Comparison of ENCODE assay signal across 2 cellular contexts in the genomic region with DNA sequence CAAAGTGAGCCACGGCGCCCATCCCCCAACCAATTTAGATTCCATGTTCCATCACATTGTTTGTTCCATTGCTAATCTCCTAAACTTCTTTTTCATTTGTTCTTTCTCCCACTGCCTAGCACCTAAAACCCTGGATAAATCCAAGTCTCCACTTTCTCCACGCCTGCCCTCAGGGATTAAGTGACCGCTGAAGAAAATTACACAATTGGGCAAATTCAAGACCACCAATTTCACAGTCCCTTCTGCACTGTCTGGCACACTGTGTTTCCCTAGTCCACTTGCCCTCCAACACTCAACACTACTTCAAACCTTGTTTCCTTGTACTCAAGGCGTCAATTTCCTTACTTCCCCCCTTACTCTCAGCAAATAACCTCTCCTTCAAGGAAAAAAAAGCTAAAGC.
TF ChIP-seq lines count a peak whose summit lies in the region.

No MANE protein-coding gene starts in this region.

TF ChIP-seq in HepG2, 621 proteins besides CTCF, POLR2A, EP300 and RAD21 (continued from another document):
- TF ChIP-seq, protein P1, sequence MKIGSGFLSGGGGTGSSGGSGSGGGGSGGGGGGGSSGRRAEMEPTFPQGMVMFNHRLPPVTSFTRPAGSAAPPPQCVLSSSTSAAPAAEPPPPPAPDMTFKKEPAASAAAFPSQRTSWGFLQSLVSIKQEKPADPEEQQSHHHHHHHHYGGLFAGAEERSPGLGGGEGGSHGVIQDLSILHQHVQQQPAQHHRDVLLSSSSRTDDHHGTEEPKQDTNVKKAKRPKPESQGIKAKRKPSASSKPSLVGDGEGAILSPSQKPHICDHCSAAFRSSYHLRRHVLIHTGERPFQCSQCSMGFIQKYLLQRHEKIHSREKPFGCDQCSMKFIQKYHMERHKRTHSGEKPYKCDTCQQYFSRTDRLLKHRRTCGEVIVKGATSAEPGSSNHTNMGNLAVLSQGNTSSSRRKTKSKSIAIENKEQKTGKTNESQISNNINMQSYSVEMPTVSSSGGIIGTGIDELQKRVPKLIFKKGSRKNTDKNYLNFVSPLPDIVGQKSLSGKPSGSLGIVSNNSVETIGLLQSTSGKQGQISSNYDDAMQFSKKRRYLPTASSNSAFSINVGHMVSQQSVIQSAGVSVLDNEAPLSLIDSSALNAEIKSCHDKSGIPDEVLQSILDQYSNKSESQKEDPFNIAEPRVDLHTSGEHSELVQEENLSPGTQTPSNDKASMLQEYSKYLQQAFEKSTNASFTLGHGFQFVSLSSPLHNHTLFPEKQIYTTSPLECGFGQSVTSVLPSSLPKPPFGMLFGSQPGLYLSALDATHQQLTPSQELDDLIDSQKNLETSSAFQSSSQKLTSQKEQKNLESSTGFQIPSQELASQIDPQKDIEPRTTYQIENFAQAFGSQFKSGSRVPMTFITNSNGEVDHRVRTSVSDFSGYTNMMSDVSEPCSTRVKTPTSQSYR (CRISPR knock-in tag; IDR thresholded peaks at IDR 0.05; ENCODE audit: borderline replicate concordance), result peak; percentile 28; the same call in 1 of the 2 replicates

TF ChIP-seq in WTC11, 78 proteins besides CTCF, POLR2A, EP300 and RAD21 (continued from another document):
- TF ChIP-seq, protein P2, sequence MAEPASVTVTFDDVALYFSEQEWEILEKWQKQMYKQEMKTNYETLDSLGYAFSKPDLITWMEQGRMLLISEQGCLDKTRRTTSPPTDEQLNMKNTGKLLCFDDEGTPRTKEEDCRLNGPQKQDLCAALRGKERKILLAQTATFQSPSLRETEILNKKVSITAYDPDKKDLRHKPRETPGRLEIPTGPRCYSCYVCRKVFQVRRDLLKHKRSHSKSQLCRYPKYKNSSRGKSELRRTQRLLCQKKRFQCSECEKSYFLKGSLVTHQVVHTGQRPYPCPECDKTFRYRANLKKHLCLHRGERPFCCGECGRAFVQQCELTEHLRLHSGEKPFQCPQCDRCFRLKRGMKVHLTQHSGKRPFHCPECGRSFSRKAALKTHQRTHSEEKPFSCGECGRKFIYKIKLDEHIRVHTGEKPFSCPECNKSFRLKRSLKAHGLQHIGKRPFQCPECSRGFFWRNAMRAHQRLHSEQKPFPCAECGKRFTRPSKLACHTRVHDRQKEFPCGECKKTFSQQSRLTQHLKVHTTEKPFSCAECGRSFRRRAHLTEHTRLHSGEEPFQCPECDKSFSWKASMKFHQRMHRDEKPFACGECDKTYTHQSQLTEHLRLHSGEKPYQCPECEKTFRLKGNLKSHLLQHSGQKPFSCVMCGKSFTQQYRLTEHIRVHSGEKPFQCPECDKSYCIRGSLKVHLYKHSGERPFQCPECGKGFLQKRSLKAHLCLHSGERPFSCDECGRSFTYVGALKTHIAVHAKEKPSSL (CRISPR knock-in tag; conservative IDR thresholded peaks at IDR 0.05), result no peak
- no peak for TF ChIP-seq RELA (CRISPR knock-in tag; IDR thresholded peaks at IDR 0.05; ENCODE audit: borderline replicate concordance)
